In genomic region chr16:1530883-1531637, GRCh38 we compare ENCODE assay signal across 11 cellular contexts. TPM values are rescaled to one million over a fixed set of nuclear protein-coding genes. Genes with fewer than 3 reads are reported as not detected.
A peak's percentile ranks its signal among the peaks of the same experiment; 100 is the strongest.
DNase-seq lines count a peak whose midpoint lies in the region; ATAC-seq, FAIRE-seq and TF ChIP-seq lines count a peak whose summit lies in the region.
"Had no signal": no experiment of that assay in that cellular context is flagged by ENCODE, and none has a peak within 500 bp of the region (broad histone marks: within the 10 kb centered on the region; RNA-seq: fewer than 3 reads in every experiment).

No MANE protein-coding gene starts in this region.

- H2BK15ac ChIP-seq in mesenchymal stem cell (ENCODE audit: low read depth, poor library complexity, severe bottlenecking) = peak overlapping the region; percentile 97

- H3K36me3 Mint-ChIP-seq in HFFc6 (ENCODE audit: low read depth) = peaks cover 13% of the 10 kb centered on the region

- H3K14ac ChIP-seq in mesenchymal stem cell (ENCODE audit: low read length in 2 of 2) = peak overlapping the region in 1 of 2 experiments; percentile 61

- peak overlapping the region; percentile 90 for H2BK120ac ChIP-seq in mesenchymal stem cell (ENCODE audit: low read depth, low read length)

- peak overlapping the region; percentile 79 to 93 for H3K18ac ChIP-seq in mesenchymal stem cell (ENCODE audit: low read depth in 1 of 2, low read length in 2 of 2)

- H2AK5ac ChIP-seq in mesenchymal stem cell (ENCODE audit: low read length, severe bottlenecking) = no peak overlapping the region

- H2AFZ ChIP-seq in mesenchymal stem cell (ENCODE audit: low read depth, low read length) = peak overlapping the region; percentile 2

- H3K27ac ChIP-seq in mesenchymal stem cell (ENCODE audit: low read length, poor library complexity, severe bottlenecking) (no peak overlapping the region), thoracic aorta (peak overlapping the region; percentile 95 to 96)

- H3K36me3 ChIP-seq in mesenchymal stem cell (ENCODE audit: control insufficient read depth in 1 of 2, insufficient read depth in 2 of 2, low read depth in 1 of 2, low read length in 2 of 2) = peaks cover under 1 to 36% of the 10 kb centered on the region in 2 experiments
- peaks cover 6% of the 10 kb centered on the region for H3K36me3 ChIP-seq in thoracic aorta

- FAIRE-seq in urothelium cell line (lab: Jason Lieb, UNC) = no peak

- peaks cover 31% of the 10 kb centered on the region for H3K4me1 ChIP-seq in mesenchymal stem cell (ENCODE audit: control insufficient read depth, insufficient read depth, low read depth, low read length)
- H3K4me1 ChIP-seq in thoracic aorta (ENCODE audit: control insufficient read depth in 1 of 2, low read depth in 2 of 2) = peaks cover 37 to 47% of the 10 kb centered on the region in 2 donors

- DNase-seq in HFFc6 (peak; percentile 83), mesenchymal stem cell (peak; percentile 90), thoracic aorta (ENCODE audit: low spot score) (no peak), urothelium cell line (ENCODE audit: low spot score) (no peak)
- DNase-seq in stimulated activated CD4-positive, alpha-beta T cell treated with anti-CD3 and anti-CD28 coated beads, Interleukin-4, amount 100 ng/mL, for 1 hour = no peak
- no peak for DNase-seq in stimulated activated CD4-positive, alpha-beta T cell treated with anti-CD3 and anti-CD28 coated beads, Interleukin-1b, Interleukin-23, amount 100 ng/mL, for 48 hours
- DNase-seq: DND-41; effector CD8-positive, alpha-beta T cell; T-helper 9 cell had no signal

- peak overlapping the region; percentile 53 for H3K4me3 Mint-ChIP-seq in HFFc6

- no peaks in the 10 kb centered on the region for H3K9me3 Mint-ChIP-seq in HFFc6

- peak overlapping the region; percentile 66 for H3K9ac ChIP-seq in mesenchymal stem cell (ENCODE audit: low read length)

- H3K23ac ChIP-seq in mesenchymal stem cell (ENCODE audit: low read length in 2 of 2) = no peak overlapping the region

- H3K79me1 ChIP-seq in mesenchymal stem cell (replicated peaks; ENCODE audit: low read length, poor library complexity, severe bottlenecking) = peaks cover 19% of the 10 kb centered on the region

- H3K27me3 ChIP-seq in mesenchymal stem cell (ENCODE audit: control insufficient read depth in 1 of 2, insufficient read depth in 1 of 2, low read length in 2 of 2) (no peaks in the 10 kb centered on the region), thoracic aorta (replicated peaks; ENCODE audit: insufficient read depth) (no peaks in the 10 kb centered on the region)

- H4K91ac ChIP-seq in mesenchymal stem cell (ENCODE audit: low read length) = peak overlapping the region; percentile 98

- peak; percentile 28; the same call in 1 of the 2 replicates for TF ChIP-seq CTCF in HFFc6 (IDR thresholded peaks at IDR 0.05)
- TF ChIP-seq CTCF in thoracic aorta (IDR thresholded peaks at IDR 0.05) = no peak

- H3K4ac ChIP-seq in mesenchymal stem cell (ENCODE audit: low read depth in 1 of 2, low read length in 2 of 2) = peak overlapping the region; percentile 80 to 85

- H4K8ac ChIP-seq in mesenchymal stem cell (ENCODE audit: low read length) = peak overlapping the region; percentile 94

- peak; percentile 42 for ATAC-seq in esophagus mucosa
- no peak for ATAC-seq in thoracic aorta (ENCODE audit: insufficient number of reproducible peaks, low FRiP score, low read depth)
- no peak for ATAC-seq in GM18909 (IDR thresholded peaks at IDR 0.05; ENCODE audit: poor library complexity, unreplicated experiment)

- H3K27me3 Mint-ChIP-seq in HFFc6 (ENCODE audit: insufficient read depth) = peaks cover 3% of the 10 kb centered on the region

- H3K4me3 ChIP-seq in mesenchymal stem cell (ENCODE audit: insufficient read depth in 1 of 2, low read depth in 1 of 2, low read length in 2 of 2) = peak overlapping the region in 1 of 2 experiments; percentile 53
- no peak overlapping the region for H3K4me3 ChIP-seq in thoracic aorta

- H3K4me2 ChIP-seq in mesenchymal stem cell (ENCODE audit: low read length, poor library complexity, severe bottlenecking) = no peak overlapping the region

- WGBS in mesenchymal stem cell = 42% methylated on average over 30 of the region's 35 CpGs

- H3K4me1 Mint-ChIP-seq in HFFc6 (ENCODE audit: low read depth) = peaks cover 51% of the 10 kb centered on the region

- H2BK12ac ChIP-seq in mesenchymal stem cell (ENCODE audit: low read length in 2 of 2) = peak overlapping the region; percentile 96

- H3K27ac Mint-ChIP-seq in HFFc6 = peak overlapping the region; percentile 78

- no peak overlapping the region for H2BK5ac ChIP-seq in mesenchymal stem cell (ENCODE audit: low read depth, low read length, poor library complexity, severe bottlenecking)

- H3K9me3 ChIP-seq in mesenchymal stem cell (ENCODE audit: control insufficient read depth, low read length) (no peaks in the 10 kb centered on the region), thoracic aorta (no peaks in the 10 kb centered on the region)

RNA-seq across cellular contexts. Expression of gene TMEM204, which starts 2.4 kb away (rescaled TPM):
- total RNA-seq in HFFc6 (2021; fragmentation: NEBNext Ultra II Directional; extraction: Animal tissue kit (Norgen Biotek cat#: 25700)) = 10 to 100 TPM; 15.4 to 28.5 (median 16.2) TPM
- total RNA-seq in esophagus mucosa (2.8 TPM), thoracic aorta (100 to 1,000 TPM; 111 to 125 TPM)
- polyA plus RNA-seq in mesenchymal stem cell (2013, experiment 1 of 2) = 12.5 TPM
- polyA plus RNA-seq in mesenchymal stem cell (2013, experiment 2 of 2) = 13.0 TPM

RNA-seq across cellular contexts. Expression of gene TELO2, which starts 37.9 kb away (rescaled TPM):
- 10 to 100 TPM; 28.6 to 37.4 (median 34.8) TPM for total RNA-seq in HFFc6 (2021; fragmentation: NEBNext Ultra II Directional; extraction: Animal tissue kit (Norgen Biotek cat#: 25700))
- total RNA-seq in esophagus mucosa = 21.3 TPM
- polyA plus RNA-seq in mesenchymal stem cell (2013, experiment 1 of 2) = 10.0 TPM
- polyA plus RNA-seq in mesenchymal stem cell (2013, experiment 2 of 2) = 10.2 TPM
- total RNA-seq in thoracic aorta = 10 to 100 TPM; 24.8 to 27.9 TPM

RNA-seq across cellular contexts. Expression of gene PTX4, which starts 42.3 kb away (rescaled TPM):
- total RNA-seq in HFFc6 (2021; fragmentation: NEBNext Ultra II Directional; extraction: Animal tissue kit (Norgen Biotek cat#: 25700)) = under 1 TPM in 4 of 6 experiments, not detected in 2; 0.14 to 0.24 (median 0.18) TPM
- total RNA-seq in esophagus mucosa (not detected), thoracic aorta (under 1 TPM in 1 of 2 donors, not detected in 1; 0.78 TPM)
- not detected for polyA plus RNA-seq in mesenchymal stem cell (2013, experiment 1 of 2)
- polyA plus RNA-seq in mesenchymal stem cell (2013, experiment 2 of 2) = not detected

RNA-seq across cellular contexts. Expression of gene CLCN7, which starts 56.2 kb away (rescaled TPM):
- total RNA-seq in HFFc6 (2021; fragmentation: NEBNext Ultra II Directional; extraction: Animal tissue kit (Norgen Biotek cat#: 25700)) = 10 to 100 TPM; 47.5 to 62.6 (median 51.3) TPM
- total RNA-seq in esophagus mucosa = 18.6 TPM
- polyA plus RNA-seq in mesenchymal stem cell (2013, experiment 1 of 2) = 91.3 TPM
- 88.2 TPM for polyA plus RNA-seq in mesenchymal stem cell (2013, experiment 2 of 2)
- 10 to 100 TPM; 43.3 to 47.0 TPM for total RNA-seq in thoracic aorta

Comparison
In these comparisons a context has a peak if more than half of its experiments do, and no peak if none do; other contexts are left out.
1. DNase-seq: peak in HFFc6 (single experiment) and mesenchymal stem cell (single experiment); none in thoracic aorta (single experiment), stimulated activated CD4-positive, alpha-beta T cell treated with anti-CD3 and anti-CD28 coated beads, Interleukin-4, amount 100 ng/mL, for 1 hour (single experiment), stimulated activated CD4-positive, alpha-beta T cell treated with anti-CD3 and anti-CD28 coated beads, Interleukin-1b, Interleukin-23, amount 100 ng/mL, for 48 hours (single experiment) and urothelium cell line (single experiment).